Comparison of ENCODE assay signal across 18 cellular contexts in the genomic region with DNA sequence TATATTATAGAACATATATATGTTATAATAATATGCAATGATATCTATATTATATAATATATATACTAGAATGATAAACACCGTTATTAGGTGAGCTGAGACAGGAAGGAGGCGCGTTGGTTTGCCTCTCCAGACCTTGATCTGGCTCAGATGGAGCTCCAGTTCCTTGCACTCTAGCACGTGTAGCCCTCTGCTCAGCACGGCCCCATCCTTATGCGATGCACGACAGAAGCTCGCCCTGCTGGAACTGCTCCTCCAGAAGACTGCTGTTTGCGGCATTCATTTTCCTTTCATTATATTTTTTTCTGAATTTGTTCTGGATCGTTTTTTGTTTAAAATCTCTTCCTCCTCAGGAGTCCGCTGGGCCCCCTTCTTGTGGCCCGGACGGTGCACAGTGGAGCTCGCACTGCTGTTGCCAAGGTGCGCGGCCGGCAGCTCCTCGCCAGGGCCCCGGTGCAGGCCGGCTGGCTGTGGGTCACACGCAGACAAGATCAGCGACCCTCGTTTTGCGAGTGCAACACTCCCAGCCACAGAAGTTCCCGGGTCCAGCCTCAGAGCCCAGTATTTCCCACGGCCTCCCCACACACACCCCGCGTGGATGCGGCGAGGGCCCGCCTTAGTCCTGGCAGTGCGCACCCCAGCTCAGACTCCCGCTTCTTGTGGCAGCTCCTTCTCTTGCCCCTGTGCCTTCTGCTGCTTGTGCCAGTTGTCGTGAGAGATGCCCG.
DNase-seq lines count a peak whose midpoint lies in the region; ATAC-seq and TF ChIP-seq lines count a peak whose summit lies in the region.
"Had no signal": no experiment of that assay in that cellular context is flagged by ENCODE, and none has a peak within 500 bp of the region (broad histone marks: within the 10 kb centered on the region; RNA-seq: fewer than 3 reads in every experiment).

No MANE protein-coding gene starts in this region.

- H3K27me3 Mint-ChIP-seq in H9 (ENCODE audit: low read depth) = no peaks in the 10 kb centered on the region; the same call in 1 of the 2 replicates
- H3K27me3 Mint-ChIP-seq: activated CD4-positive, alpha-beta memory T cell treated with anti-CD3 and anti-CD28 coated beads, Interleukin-2, amount 10 ng/mL, durations not matched to agents 7 days and 5 days had no signal

- H2BK5ac ChIP-seq in H9 (ENCODE audit: insufficient read length, low read length) = no peak overlapping the region
- H2BK5ac ChIP-seq in neuronal stem cell (ENCODE audit: low read length) = no peak overlapping the region

- H3K79me1 ChIP-seq in H9 (ENCODE audit: insufficient read depth, low read depth, low read length, poor library complexity, severe bottlenecking) = no peaks in the 10 kb centered on the region
- no peaks in the 10 kb centered on the region for H3K79me1 ChIP-seq in neuronal stem cell (ENCODE audit: low read depth, low read length)

- no peak for TF ChIP-seq CTCF in H9 (conservative IDR thresholded peaks at IDR 0.05)
- TF ChIP-seq CTCF in GM10266 (IDR thresholded peaks at IDR 0.05; ENCODE audit: control insufficient read depth, insufficient read depth, low read depth, missing control alignments) = no peak

- ATAC-seq in GM18909 (IDR thresholded peaks at IDR 0.05; ENCODE audit: poor library complexity, unreplicated experiment) (peak; percentile 71), GM21526 (IDR thresholded peaks at IDR 0.05; ENCODE audit: low FRiP score, unreplicated experiment) (no peak)
- ATAC-seq: activated naive CD4-positive, alpha-beta T cell treated with anti-CD3 and anti-CD28 coated beads, Interleukin-2, amount 50 U/mL, for 72 hours; K562; left lung; T-cell had no signal

- H3K79me2 ChIP-seq in H9 (ENCODE audit: insufficient read depth, low read length) = no peaks in the 10 kb centered on the region

- H3K4ac ChIP-seq in H9 (ENCODE audit: low read depth, low read length) (no peak overlapping the region), neuronal stem cell (ENCODE audit: low read length) (no peak overlapping the region)

- H3K23ac ChIP-seq in H9 (ENCODE audit: insufficient read length, low read depth, low read length) (no peak overlapping the region), neuronal stem cell (ENCODE audit: low read depth, low read length, poor library complexity) (no peak overlapping the region)

- H3K9ac ChIP-seq in H9 (ENCODE audit: extremely low read depth, insufficient read length, low read length) = no peak overlapping the region
- H3K9ac ChIP-seq in neuronal stem cell (ENCODE audit: low read depth, low read length, poor library complexity) = no peak overlapping the region

- DNase-seq in H9 (no peak), astrocyte of the hippocampus (ENCODE audit: low read depth, low spot score) (peak; percentile 20), neuronal stem cell (ENCODE audit: low spot score) (no peak), hippocampal formation (lab: John Stamatoyannopoulos, UW) (no peak), GM10266 (ENCODE audit: extremely low spot score) (no peak)
- DNase-seq: activated CD4-positive, alpha-beta memory T cell treated with anti-CD3 and anti-CD28 coated beads, Interleukin-2, amount 10 ng/mL, durations not matched to agents 7 days and 5 days; activated T-cell treated with anti-CD3 and anti-CD28 coated beads, Interleukin-2, amount 50 U/mL, for 24 hours; COR-L47; NCI-H187 treated with DMSO at 0.1 percent for 48 hours; T-cell had no signal

- H3K27ac ChIP-seq in H9 (ENCODE audit: insufficient read length, low read depth, low read length) (no peak overlapping the region), neuronal stem cell (replicated peaks; ENCODE audit: low read length) (no peak overlapping the region)
- H3K27ac ChIP-seq: HL-60, left lung, RWPE1, vagina had no signal

- H3K4me1 Mint-ChIP-seq in H9 = no peaks in the 10 kb centered on the region
- H3K4me1 Mint-ChIP-seq: activated CD4-positive, alpha-beta memory T cell treated with anti-CD3 and anti-CD28 coated beads, Interleukin-2, amount 10 ng/mL, durations not matched to agents 7 days and 5 days; T-cell had no signal

- no peak overlapping the region for H3K4me3 Mint-ChIP-seq in H9
- H3K4me3 Mint-ChIP-seq: activated CD4-positive, alpha-beta memory T cell treated with anti-CD3 and anti-CD28 coated beads, Interleukin-2, amount 10 ng/mL, durations not matched to agents 7 days and 5 days; activated T-cell treated with anti-CD3 and anti-CD28 coated beads, Interleukin-2, amount 50 U/mL, for 24 hours; T-cell had no signal

- no peak overlapping the region for H2BK20ac ChIP-seq in H9 (ENCODE audit: low read depth, low read length, poor library complexity, severe bottlenecking)

- H3K56ac ChIP-seq in H9 (ENCODE audit: insufficient read length, low read depth, low read length) = no peak overlapping the region

- H2AFZ ChIP-seq in H9 (ENCODE audit: low read length) (no peak overlapping the region), neuronal stem cell (ENCODE audit: low read length) (peak overlapping the region; percentile 32)

- H2BK120ac ChIP-seq in H9 (ENCODE audit: low read depth, low read length, poor library complexity, severe bottlenecking) (no peak overlapping the region), neuronal stem cell (ENCODE audit: low read depth, low read length) (no peak overlapping the region)

- H2BK12ac ChIP-seq in H9 (ENCODE audit: insufficient read length, low read depth, low read length) = no peak overlapping the region
- peak overlapping the region; percentile 58 for H2BK12ac ChIP-seq in neuronal stem cell (ENCODE audit: low read length)

- H3T11ph ChIP-seq in H9 (ENCODE audit: low read length) = no peak overlapping the region

- H4K8ac ChIP-seq in H9 (replicated peaks; ENCODE audit: insufficient read length, low read depth, low read length) = no peak overlapping the region
- H4K8ac ChIP-seq in neuronal stem cell (ENCODE audit: low read depth, low read length) = no peak overlapping the region

- H3K4me1 ChIP-seq in H9 (ENCODE audit: insufficient read depth, low read length) (no peaks in the 10 kb centered on the region), neuronal stem cell (ENCODE audit: control insufficient read depth in 2 of 2, insufficient read depth in 1 of 2, low read depth in 1 of 2, low read length in 2 of 2) (no peaks in the 10 kb centered on the region)
- H3K4me1 ChIP-seq: left lung, vagina had no signal

- H3K36me3 Mint-ChIP-seq in H9 (ENCODE audit: insufficient read depth in 1 of 3, low read depth in 3 of 3) = no peaks in the 10 kb centered on the region
- H3K36me3 Mint-ChIP-seq: T-cell had no signal

- H3K18ac ChIP-seq in H9 (ENCODE audit: insufficient read length, low read depth, low read length) = no peak overlapping the region
- H3K18ac ChIP-seq in neuronal stem cell (ENCODE audit: low read length) = peak overlapping the region; percentile 27

- peak overlapping the region in 1 of 3 experiments; percentile 70; a peak in 1 of 7 replicates for H3K27ac Mint-ChIP-seq in H9
- H3K27ac Mint-ChIP-seq: activated CD4-positive, alpha-beta memory T cell treated with anti-CD3 and anti-CD28 coated beads, Interleukin-2, amount 10 ng/mL, durations not matched to agents 7 days and 5 days; activated naive CD4-positive, alpha-beta T cell treated with anti-CD3 and anti-CD28 coated beads, Interleukin-2, amount 50 U/mL, for 72 hours; activated T-cell treated with anti-CD3 and anti-CD28 coated beads, Interleukin-2, amount 50 U/mL, for 24 hours; T-cell had no signal

- H3K14ac ChIP-seq in H9 (ENCODE audit: insufficient read depth, low read length) (peak overlapping the region; percentile 36; the same call in 1 of the 2 replicates), neuronal stem cell (ENCODE audit: low read length) (peak overlapping the region; percentile 63)

- H2AK5ac ChIP-seq in H9 (ENCODE audit: insufficient read length, low read length) = no peak overlapping the region
- H2AK5ac ChIP-seq in neuronal stem cell (ENCODE audit: low read depth, low read length) = no peak overlapping the region

- no peak overlapping the region for H4K5ac ChIP-seq in H9 (ENCODE audit: insufficient read length, low read depth, low read length)

- no peak overlapping the region for H2BK15ac ChIP-seq in H9 (ENCODE audit: low read depth, low read length)
- no peak overlapping the region for H2BK15ac ChIP-seq in neuronal stem cell (ENCODE audit: low read length)

- no peak overlapping the region for H3K4me3 ChIP-seq in neuronal stem cell (ENCODE audit: low read length in 2 of 2)
- H3K4me3 ChIP-seq: K562, left lung had no signal

- H4K91ac ChIP-seq in H9 (ENCODE audit: insufficient read length, low read depth, low read length) = no peak overlapping the region
- no peak overlapping the region for H4K91ac ChIP-seq in neuronal stem cell (ENCODE audit: low read depth, low read length, poor library complexity)

- H3K9me3 Mint-ChIP-seq in H9 = no peaks in the 10 kb centered on the region
- H3K9me3 Mint-ChIP-seq: activated CD4-positive, alpha-beta memory T cell treated with anti-CD3 and anti-CD28 coated beads, Interleukin-2, amount 10 ng/mL, durations not matched to agents 7 days and 5 days had no signal

- H3K23me2 ChIP-seq in H9 (ENCODE audit: insufficient read length, low read depth, low read length, poor library complexity, severe bottlenecking) = no peaks in the 10 kb centered on the region

- H3K36me3 ChIP-seq in neuronal stem cell (replicated peaks in 1 of 2; ENCODE audit: control insufficient read depth in 2 of 2, insufficient read depth in 2 of 2, low read length in 2 of 2) = no peaks in the 10 kb centered on the region
- H3K36me3 ChIP-seq: left lung, vagina had no signal

- H3K9me3 ChIP-seq in H9 (ENCODE audit: control insufficient read depth, low read depth, low read length) = no peaks in the 10 kb centered on the region
- no peaks in the 10 kb centered on the region for H3K9me3 ChIP-seq in neuronal stem cell (replicated peaks in 1 of 2; ENCODE audit: control insufficient read depth in 2 of 2, insufficient read depth in 1 of 2, low read depth in 1 of 2, low read length in 2 of 2)
- H3K9me3 ChIP-seq: left lung, vagina had no signal

- no CpG with 5 or more reads among the region's 35 CpGs for WGBS in H9 (ENCODE audit: extremely low coverage, insufficient read length, low lambda C conversion rate)
- no CpG with 5 or more reads among the region's 35 CpGs for WGBS in neuronal stem cell (ENCODE audit: extremely low coverage in 2 of 2, insufficient read length in 2 of 2, insufficient replicate concordance in 1 of 2), 2 donors

- H3K4me2 ChIP-seq in H9 (ENCODE audit: insufficient read depth, insufficient read length, low read length) (no peak overlapping the region), neuronal stem cell (ENCODE audit: insufficient read depth, low read length, poor library complexity, severe bottlenecking) (no peak overlapping the region)

- H4K20me1 ChIP-seq in H9 (ENCODE audit: control insufficient read depth, insufficient read depth, insufficient read length) = no peaks in the 10 kb centered on the region

- H3K27me3 ChIP-seq in H9 (ENCODE audit: insufficient read depth, low read length) (no peaks in the 10 kb centered on the region), neuronal stem cell (ENCODE audit: control insufficient read depth in 3 of 3, insufficient read depth in 3 of 3, low read depth in 1 of 3, low read length in 3 of 3) (no peaks in the 10 kb centered on the region)
- H3K27me3 ChIP-seq: vagina had no signal
